11 cellular contexts compared by ENCODE assay signal in genomic region chr10:132667613-132668394, GRCh38.
DNase-seq lines count a peak whose midpoint lies in the region; TF ChIP-seq lines count a peak whose summit lies in the region.
"Had no signal": no experiment of that assay in that cellular context is flagged by ENCODE, and none has a peak within 500 bp of the region (broad histone marks: within the 10 kb centered on the region; RNA-seq: fewer than 3 reads in every experiment).

No MANE protein-coding gene starts in this region.

- in situ Hi-C loops in KBM-7 (cut with MboI; ENCODE audit: low pct_unique_long_range_greater_than_20kb, low sequenced_read_pairs), result no loop called here

- peaks cover 11% of the 10 kb centered on the region for H3K27me3 ChIP-seq in WERI-Rb-1 (ENCODE audit: insufficient read depth, low read depth, severe bottlenecking)
- no peaks in the 10 kb centered on the region for H3K27me3 ChIP-seq in skeletal muscle satellite cell (ENCODE audit: control insufficient read depth, insufficient read depth, low read length)
- H3K27me3 ChIP-seq: tibial nerve had no signal

- H3K27ac ChIP-seq in WERI-Rb-1, result no peak overlapping the region
- H3K27ac ChIP-seq: left ventricle myocardium inferior, tibial nerve had no signal

- H3K4me3 ChIP-seq in WERI-Rb-1 (ENCODE audit: low read depth, low read length), result peak overlapping the region; percentile 19
- no peak overlapping the region for H3K4me3 ChIP-seq in skeletal muscle satellite cell (ENCODE audit: low read length)
- H3K4me3 ChIP-seq: left ventricle myocardium inferior, tibial nerve had no signal

- H3K9me3 ChIP-seq in WERI-Rb-1 (ENCODE audit: severe bottlenecking) (no peaks in the 10 kb centered on the region), skeletal muscle satellite cell (replicated peaks; ENCODE audit: low read length) (no peaks in the 10 kb centered on the region)
- H3K9me3 ChIP-seq: left ventricle myocardium inferior, tibial nerve had no signal

- CTCF ChIA-PET in HEK293T (lab: Yijun Ruan, JAX), result no interaction called here

- H3K36me3 ChIP-seq in WERI-Rb-1, result no peaks in the 10 kb centered on the region
- no peaks in the 10 kb centered on the region for H3K36me3 ChIP-seq in skeletal muscle satellite cell (ENCODE audit: insufficient read depth, low read length)

- no peak for DNase-seq in HEK293T (ENCODE audit: extremely low spot score)
- no peak for DNase-seq in WERI-Rb-1
- DNase-seq in glomerular visceral epithelial cell (ENCODE audit: extremely low spot score), result peak; percentile 81
- no peak for DNase-seq in GM20000 (ENCODE audit: low spot score)
- DNase-seq in KBM-7, result no peak
- DNase-seq in NCI-H1105 (lab: John Stamatoyannopoulos, UW), result no peak
- DNase-seq: activated naive CD4-positive, alpha-beta T cell treated with anti-CD3 and anti-CD28 coated beads for 36 hours; DMS 273 treated with DMSO at 0.1 percent for 48 hours; left ventricle myocardium inferior had no signal

- H3K9ac ChIP-seq in skeletal muscle satellite cell (ENCODE audit: low read depth, low read length), result no peak overlapping the region

- H3K4me2 ChIP-seq in skeletal muscle satellite cell (ENCODE audit: low read length), result peak overlapping the region; percentile 40

- no peak for TF ChIP-seq CTCF in WERI-Rb-1 (IDR thresholded peaks at IDR 0.05; ENCODE audit: low read depth, low read length)
- TF ChIP-seq CTCF in GM20000 (IDR thresholded peaks at IDR 0.05; ENCODE audit: extremely low read depth, missing control alignments), result no peak

- POLR2A ChIA-PET in HEK293T (lab: Yijun Ruan, JAX), result no interaction called here

- H3K4me1 ChIP-seq in skeletal muscle satellite cell (ENCODE audit: control insufficient read depth, insufficient read depth, low read length), result peaks cover 31% of the 10 kb centered on the region

TF ChIP-seq in HEK293T, 16 proteins besides CTCF, POLR2A, EP300 and RAD21:
- TF ChIP-seq L3MBTL2 (conservative IDR thresholded peaks at IDR 0.05) (peak; percentile 11; the same call in 1 of the 2 replicates), FOXA1 (IDR thresholded peaks at IDR 0.05) (no peak)
